Comparison of ENCODE assay signal across 8 cellular contexts in genomic region chr19:2328401-2329161, GRCh38. TPM values are rescaled to one million over a fixed set of nuclear protein-coding genes. Genes with fewer than 3 reads are reported as not detected.
DNase-seq lines count a peak whose midpoint lies in the region; ATAC-seq and TF ChIP-seq lines count a peak whose summit lies in the region.

TSS of gene LSM7 (minus strand) at chr19:2328586. CDS start at chr19:2328566, 20 bp downstream.
TSS of gene SPPL2B (plus strand) at chr19:2328684. CDS start at chr19:2328710, 26 bp downstream.

- H3K4me3 Mint-ChIP-seq in chondrocyte (ENCODE audit: unreplicated experiment), result peak within 1 kb of the TSS; percentile 99

- H3K4me1 Mint-ChIP-seq in chondrocyte (ENCODE audit: low read depth), result peaks cover 47% of the 10 kb centered on the region

- no peaks in the 10 kb centered on the region for H3K27me3 Mint-ChIP-seq in chondrocyte (ENCODE audit: low read depth)

- TF ChIP-seq CTCF in chondrocyte (IDR thresholded peaks at IDR 0.05), result no peak

- DNase-seq in NCI-H510A treated with DMSO at 0.1 percent for 48 hours (lab: John Stamatoyannopoulos, UW) (peak; percentile 32), NCI-H510A (lab: John Stamatoyannopoulos, UW) (no peak), NCI-H446 (lab: John Stamatoyannopoulos, UW) (peak; percentile 83 to 97), chondrocyte (ENCODE audit: low spot score) (peak; percentile 94), kidney glomerular epithelial cell (lab: John Stamatoyannopoulos, UW) (peak; percentile 65)
- peak; percentile 85 to 86 for DNase-seq in activated CD4-positive, alpha-beta T cell treated with anti-CD3 and anti-CD28 coated beads for 24 hours (ENCODE audit: low read depth in 2 of 2)
- peak; percentile 92 for DNase-seq in stimulated activated CD4-positive, alpha-beta T cell treated with anti-CD3 and anti-CD28 coated beads, Interleukin-15, amount 100 ng/mL, for 24 hours

- peaks cover 10% of the 10 kb centered on the region for H3K36me3 Mint-ChIP-seq in chondrocyte (ENCODE audit: low read depth)

- H3K27ac Mint-ChIP-seq in chondrocyte (ENCODE audit: unreplicated experiment), result peak within 1 kb of the TSS; percentile 99

- ATAC-seq in HG03159 (IDR thresholded peaks at IDR 0.05; ENCODE audit: unreplicated experiment), result peak; percentile 59

- no peaks in the 10 kb centered on the region for H3K9me3 Mint-ChIP-seq in chondrocyte (ENCODE audit: low read depth)

RNA-seq across cellular contexts. Expression of gene LSM7, which starts in this region (rescaled TPM):
- 73.9 to 88.1 TPM (median 76.2 TPM) in 3 replicates for total RNA-seq in chondrocyte

RNA-seq across cellular contexts. Expression of gene SPPL2B, which starts in this region (rescaled TPM):
- total RNA-seq in chondrocyte, result 48.9 to 67.0 TPM (median 51.4 TPM) in 3 replicates
